Comparison of ENCODE assay signal across 15 cellular contexts in the genomic region with DNA sequence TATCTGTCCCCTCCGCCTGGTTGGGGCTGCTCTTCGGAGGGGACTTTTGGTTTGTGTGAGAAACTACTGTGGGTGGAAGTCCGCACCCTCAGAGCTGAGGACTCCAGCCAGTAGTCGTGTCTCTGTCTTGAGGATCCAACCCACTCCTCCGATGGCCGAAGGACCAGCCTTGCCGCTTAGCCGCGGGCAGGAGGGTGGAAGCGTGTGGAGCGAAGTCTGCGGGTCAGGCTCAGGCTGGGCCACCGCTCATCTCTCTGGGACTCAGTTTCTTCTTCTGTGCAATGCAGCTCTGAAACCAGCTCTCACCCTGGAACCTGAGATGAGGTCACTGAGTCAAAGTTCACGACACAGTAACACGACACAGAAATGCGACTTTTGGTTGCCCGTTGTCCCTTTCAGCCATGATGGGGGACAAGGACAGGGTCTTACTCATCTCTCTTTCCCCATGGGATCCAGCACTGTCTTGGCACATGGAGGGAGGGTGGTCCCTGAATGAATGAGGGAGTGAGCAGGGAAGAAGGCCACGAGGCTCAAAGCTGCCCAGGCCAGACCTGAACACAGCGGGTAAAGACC.
"Had no signal": no experiment of that assay in that cellular context is flagged by ENCODE, and none has a peak within 500 bp of the region (broad histone marks: within the 10 kb centered on the region; RNA-seq: fewer than 3 reads in every experiment).

No MANE protein-coding gene starts in this region.

- H3K27ac Mint-ChIP-seq: activated CD4-positive, alpha-beta T cell treated with anti-CD3 and anti-CD28 coated beads, Interleukin-2, amount 10 ng/mL, durations not matched to agents 24 days and 14 days; activated CD8-positive, alpha-beta T cell treated with anti-CD3 and anti-CD28 coated beads for 36 hours; activated naive CD8-positive, alpha-beta T cell treated with anti-CD3 and anti-CD28 coated beads for 36 hours; activated T-cell treated with anti-CD3 and anti-CD28 coated beads, Interleukin-2, amount 50 U/mL, for 72 hours; activated T-helper 17 cell treated with anti-CD3 and anti-CD28 coated beads, Interleukin-2, amount 50 U/mL, for 72 hours; T-helper 1 cell treated with Interleukin-12 subunit alpha and Interleukin-12 subunit beta and Interleukin-4 antibody, amounts not matched to agents 30 μg/mL and 1 μg/mL, for 36 hours; T-helper 2 cell treated with Interferon-gamma antibody and Interleukin-4, amounts not matched to agents 5 μg/mL and 100 μg/mL, for 36 hours had no signal

- H3K36me3 ChIP-seq: cardiac muscle cell, MG63, Peyer's patch, SJSA1 had no signal

- H3K4me3 ChIP-seq: cardiac muscle cell, MG63, Peyer's patch, SJSA1 had no signal

- DNase-seq: NCI-H1048 had no signal

- FAIRE-seq: TTC549 had no signal

- H3K4me3 Mint-ChIP-seq: activated CD4-positive, alpha-beta T cell treated with anti-CD3 and anti-CD28 coated beads, Interleukin-2, amount 10 ng/mL, durations not matched to agents 24 days and 14 days; activated CD8-positive, alpha-beta T cell treated with anti-CD3 and anti-CD28 coated beads for 36 hours; activated naive CD8-positive, alpha-beta T cell treated with anti-CD3 and anti-CD28 coated beads for 36 hours; activated T-cell treated with anti-CD3 and anti-CD28 coated beads, Interleukin-2, amount 50 U/mL, for 72 hours; activated T-helper 17 cell treated with anti-CD3 and anti-CD28 coated beads, Interleukin-2, amount 50 U/mL, for 72 hours; central memory CD8-positive, alpha-beta T cell; T-helper 1 cell treated with Interleukin-12 subunit alpha and Interleukin-12 subunit beta and Interleukin-4 antibody, amounts not matched to agents 30 μg/mL and 1 μg/mL, for 36 hours; T-helper 2 cell treated with Interferon-gamma antibody and Interleukin-4, amounts not matched to agents 5 μg/mL and 100 μg/mL, for 36 hours had no signal

- H3K9me3 ChIP-seq: MG63, Peyer's patch, SJSA1, SK-N-SH had no signal

- H3K9me3 Mint-ChIP-seq: activated CD4-positive, alpha-beta T cell treated with anti-CD3 and anti-CD28 coated beads, Interleukin-2, amount 10 ng/mL, durations not matched to agents 24 days and 14 days; activated CD8-positive, alpha-beta T cell treated with anti-CD3 and anti-CD28 coated beads for 36 hours; activated naive CD8-positive, alpha-beta T cell treated with anti-CD3 and anti-CD28 coated beads for 36 hours; activated T-cell treated with anti-CD3 and anti-CD28 coated beads, Interleukin-2, amount 50 U/mL, for 72 hours; activated T-helper 17 cell treated with anti-CD3 and anti-CD28 coated beads, Interleukin-2, amount 50 U/mL, for 72 hours; central memory CD8-positive, alpha-beta T cell; T-helper 1 cell treated with Interleukin-12 subunit alpha and Interleukin-12 subunit beta and Interleukin-4 antibody, amounts not matched to agents 30 μg/mL and 1 μg/mL, for 36 hours; T-helper 2 cell treated with Interferon-gamma antibody and Interleukin-4, amounts not matched to agents 5 μg/mL and 100 μg/mL, for 36 hours had no signal

- H3K27me3 ChIP-seq: Peyer's patch had no signal

- H3K9ac ChIP-seq: SK-N-SH had no signal

- H3K27me3 Mint-ChIP-seq: activated CD4-positive, alpha-beta T cell treated with anti-CD3 and anti-CD28 coated beads, Interleukin-2, amount 10 ng/mL, durations not matched to agents 24 days and 14 days had no signal

- H3K27ac ChIP-seq: cardiac muscle cell, Peyer's patch, SJSA1 had no signal

- H3K4me2 ChIP-seq: SK-N-SH had no signal

- H3K4me1 ChIP-seq: SJSA1 had no signal

- H3K9me2 ChIP-seq: SK-N-SH had no signal

- H3K36me3 Mint-ChIP-seq: activated naive CD8-positive, alpha-beta T cell treated with anti-CD3 and anti-CD28 coated beads for 36 hours had no signal
